In genomic region chrX:70476166-70476933, GRCh38 we compare ENCODE assay signal across 16 cellular contexts. TPM values are rescaled to one million over a fixed set of nuclear protein-coding genes. Genes with fewer than 3 reads are reported as not detected.
DNase-seq lines count a peak whose midpoint lies in the region; ATAC-seq and TF ChIP-seq lines count a peak whose summit lies in the region.
"Had no signal": no experiment of that assay in that cellular context is flagged by ENCODE, and none has a peak within 500 bp of the region (broad histone marks: within the 10 kb centered on the region; RNA-seq: fewer than 3 reads in every experiment).

No MANE protein-coding gene starts in this region.

- no peak for ATAC-seq in heart left ventricle
- no peak for ATAC-seq in heart right ventricle
- no peak for ATAC-seq in activated CD4-positive, alpha-beta T cell treated with anti-CD3 and anti-CD28 coated beads for 36 hours
- ATAC-seq: activated naive CD8-positive, alpha-beta T cell treated with anti-CD3 and anti-CD28 coated beads, Interleukin-2, amount 50 U/mL, for 24 hours had no signal

- H3K27ac Mint-ChIP-seq in nephron = peak overlapping the region in 2 of 3 experiments; percentile 78 to 84
- H3K27ac Mint-ChIP-seq in activated CD4-positive, alpha-beta T cell treated with anti-CD3 and anti-CD28 coated beads for 36 hours = no peak overlapping the region
- H3K27ac Mint-ChIP-seq: activated B cell treated with CpG ODN at 0.5 μM for 24 hours; activated naive CD8-positive, alpha-beta T cell treated with anti-CD3 and anti-CD28 coated beads, Interleukin-2, amount 50 U/mL, for 24 hours had no signal

- POLR2A ChIA-PET in activated CD4-positive, alpha-beta T cell treated with anti-CD3 and anti-CD28 coated beads for 36 hours (lab: Charles Lee) = no interaction called here

- H3K27ac ChIP-seq in heart left ventricle = peak overlapping the region in 8 of 12 donors; percentile 1 to 87 (median 55)
- peak overlapping the region in 5 of 10 donors; percentile 1 to 80 (median 44) for H3K27ac ChIP-seq in heart right ventricle
- peak overlapping the region; percentile 61 to 81 for H3K27ac ChIP-seq in coronary artery
- H3K27ac ChIP-seq in vagina = peak overlapping the region; percentile 61

- H3K4me3 Mint-ChIP-seq in nephron = no peak overlapping the region
- no peak overlapping the region for H3K4me3 Mint-ChIP-seq in activated CD4-positive, alpha-beta T cell treated with anti-CD3 and anti-CD28 coated beads for 36 hours
- H3K4me3 Mint-ChIP-seq: activated B cell treated with CpG ODN at 0.5 μM for 24 hours; activated naive CD8-positive, alpha-beta T cell treated with anti-CD3 and anti-CD28 coated beads, Interleukin-2, amount 50 U/mL, for 24 hours; naive B cell had no signal

- no peaks in the 10 kb centered on the region for H3K36me3 ChIP-seq in heart left ventricle
- H3K36me3 ChIP-seq in heart right ventricle = no peaks in the 10 kb centered on the region
- H3K36me3 ChIP-seq in vagina = no peaks in the 10 kb centered on the region

- H3K9me3 ChIP-seq in heart left ventricle = no peaks in the 10 kb centered on the region
- no peaks in the 10 kb centered on the region for H3K9me3 ChIP-seq in heart right ventricle
- no peaks in the 10 kb centered on the region for H3K9me3 ChIP-seq in vagina

- no peaks in the 10 kb centered on the region for H3K27me3 Mint-ChIP-seq in nephron (ENCODE audit: low read depth)
- H3K27me3 Mint-ChIP-seq in activated CD4-positive, alpha-beta T cell treated with anti-CD3 and anti-CD28 coated beads for 36 hours = no peaks in the 10 kb centered on the region
- H3K27me3 Mint-ChIP-seq: activated B cell treated with CpG ODN at 0.5 μM for 24 hours; activated naive CD8-positive, alpha-beta T cell treated with anti-CD3 and anti-CD28 coated beads, Interleukin-2, amount 50 U/mL, for 24 hours; naive B cell had no signal

- DNase-seq in heart left ventricle (no peak), heart right ventricle (no peak), coronary artery (ENCODE audit: low spot score) (no peak), vagina (ENCODE audit: extremely low spot score in 2 of 2) (no peak), ACHN (no peak)
- DNase-seq in NK-92 treated with Interleukin-12 subunit alpha and Interleukin-12 subunit beta, amount 100 ng/mL, for 24 hours (lab: John Stamatoyannopoulos, UW) = no peak
- no peak for DNase-seq in activated CD4-positive, alpha-beta T cell treated with anti-CD3 and anti-CD28 coated beads for 36 hours
- DNase-seq: activated B cell treated with CpG ODN at 0.5 μM for 24 hours; activated naive CD8-positive, alpha-beta T cell treated with anti-CD3 and anti-CD28 coated beads, Interleukin-2, amount 50 U/mL, for 24 hours; DMS 273 treated with DMSO at 0.1 percent for 48 hours; naive B cell; NCI-H1694 had no signal

- peaks cover 46% of the 10 kb centered on the region for H3K4me1 Mint-ChIP-seq in nephron
- peaks cover 12% of the 10 kb centered on the region for H3K4me1 Mint-ChIP-seq in activated CD4-positive, alpha-beta T cell treated with anti-CD3 and anti-CD28 coated beads for 36 hours
- H3K4me1 Mint-ChIP-seq: activated B cell treated with CpG ODN at 0.5 μM for 24 hours, naive B cell had no signal

- H3K4me3 ChIP-seq in heart left ventricle = no peak overlapping the region
- no peak overlapping the region for H3K4me3 ChIP-seq in heart right ventricle
- no peak overlapping the region for H3K4me3 ChIP-seq in coronary artery
- no peak overlapping the region for H3K4me3 ChIP-seq in vagina
- H3K4me3 ChIP-seq: K562 had no signal

- H3K9me3 Mint-ChIP-seq in nephron = peaks cover 6% of the 10 kb centered on the region
- H3K9me3 Mint-ChIP-seq in activated CD4-positive, alpha-beta T cell treated with anti-CD3 and anti-CD28 coated beads for 36 hours (ENCODE audit: low read depth) = no peaks in the 10 kb centered on the region
- H3K9me3 Mint-ChIP-seq: activated B cell treated with CpG ODN at 0.5 μM for 24 hours; activated naive CD8-positive, alpha-beta T cell treated with anti-CD3 and anti-CD28 coated beads, Interleukin-2, amount 50 U/mL, for 24 hours had no signal

- 55 to 96% (median 80%) methylated on average over 5 of the region's 5 CpGs for WGBS in heart left ventricle, 4 donors
- 91 to 96% methylated on average over 5 of the region's 5 CpGs for WGBS in heart right ventricle, 2 donors

- TF ChIP-seq POLR2A in heart left ventricle (IDR thresholded peaks at IDR 0.05) (no peak), vagina (IDR thresholded peaks at IDR 0.05) (no peak)

- H3K27me3 ChIP-seq in heart left ventricle = peaks cover 0 to 40% (median 0%) of the 10 kb centered on the region in 9 donors
- peaks cover 0 to 59% (median 0%) of the 10 kb centered on the region in 7 donors for H3K27me3 ChIP-seq in heart right ventricle
- no peaks in the 10 kb centered on the region for H3K27me3 ChIP-seq in vagina

- TF ChIP-seq CTCF in heart left ventricle (IDR thresholded peaks at IDR 0.05) = no peak
- no peak for TF ChIP-seq CTCF in heart right ventricle (IDR thresholded peaks at IDR 0.05)
- no peak for TF ChIP-seq CTCF in coronary artery (IDR thresholded peaks at IDR 0.05)
- TF ChIP-seq CTCF in nephron (IDR thresholded peaks at IDR 0.05; ENCODE audit: unreplicated experiment in 3 of 3) = no peak
- no peak for TF ChIP-seq CTCF in vagina (IDR thresholded peaks at IDR 0.05)

- H3K4me1 ChIP-seq in heart left ventricle = peaks cover 0 to 44% (median 11%) of the 10 kb centered on the region in 12 donors
- H3K4me1 ChIP-seq in heart right ventricle = peaks cover 2 to 43% (median 26%) of the 10 kb centered on the region in 9 donors
- peaks cover 31% of the 10 kb centered on the region for H3K4me1 ChIP-seq in vagina

- peaks cover 24% of the 10 kb centered on the region for H3K36me3 Mint-ChIP-seq in nephron (ENCODE audit: low read depth)
- H3K36me3 Mint-ChIP-seq in activated CD4-positive, alpha-beta T cell treated with anti-CD3 and anti-CD28 coated beads for 36 hours (ENCODE audit: low read depth) = peaks cover 6% of the 10 kb centered on the region
- H3K36me3 Mint-ChIP-seq: naive B cell had no signal

- intact Hi-C loops in heart left ventricle (cut with DNase I) = loop anchor here in 1 of 10 donors (2.0 kb wide), 1 partner anchor 20 kb away; no protein-coding TSS in a partner anchor
- intact Hi-C loops in heart right ventricle (cut with DNase I) = loop anchor here in 1 of 10 donors (2.0 kb wide), 1 partner anchor 20 kb away; no protein-coding TSS in a partner anchor
- intact Hi-C loops in vagina (cut with DNase I) = no loop called here
- intact Hi-C loops in activated CD4-positive, alpha-beta T cell treated with anti-CD3 and anti-CD28 coated beads for 36 hours (cut with DNase I, micrococcal nuclease) = no loop called here

- in situ Hi-C loops in ACHN (cut with HindIII; ENCODE audit: low pct_ligation_motif_present, low pct_unique_long_range_greater_than_20kb, low sequenced_read_pairs) = no loop called here

- CTCF ChIA-PET in activated CD4-positive, alpha-beta T cell treated with anti-CD3 and anti-CD28 coated beads for 36 hours (lab: Charles Lee) = no interaction called here

RNA-seq across cellular contexts. Expression of gene DLG3, which starts 31.7 kb away (rescaled TPM):
- total RNA-seq in heart left ventricle (10 to 100 TPM in 5 of 9 donors, 1 to 10 TPM in 4; 6.8 to 14.8 (median 10.3) TPM), heart right ventricle (10 to 100 TPM in 7 of 10 donors, 1 to 10 TPM in 3; 6.0 to 13.1 (median 10.9) TPM), vagina (27.0 TPM)
- polyA plus RNA-seq in heart left ventricle (1 to 10 TPM; 6.1 to 9.1 TPM), heart right ventricle (1 to 10 TPM; 5.7 to 9.6 TPM)
- total RNA-seq in activated CD4-positive, alpha-beta T cell treated with anti-CD3 and anti-CD28 coated beads for 36 hours = 10 to 100 TPM; 18.4 to 27.8 TPM

RNA-seq across cellular contexts. Expression of gene GDPD2, which starts 53.2 kb away (rescaled TPM):
- not detected for total RNA-seq in heart left ventricle
- not detected for polyA plus RNA-seq in heart left ventricle
- not detected for total RNA-seq in heart right ventricle
- not detected for polyA plus RNA-seq in heart right ventricle
- not detected for total RNA-seq in vagina
- under 1 TPM in 1 of 2 experiments, not detected in 1; 0.11 TPM for total RNA-seq in activated CD4-positive, alpha-beta T cell treated with anti-CD3 and anti-CD28 coated beads for 36 hours
- total RNA-seq: activated B cell treated with CpG ODN at 0.5 μM for 24 hours, K562, skeletal muscle tissue, subcutaneous adipose tissue had no signal
- polyA plus RNA-seq: K562 had no signal
